Comparison of ENCODE assay signal across 30 cellular contexts in genomic region chr15:67981118-67981685, GRCh38.
"Had no signal": no experiment of that assay in that cellular context is flagged by ENCODE, and none has a peak within 500 bp of the region (broad histone marks: within the 10 kb centered on the region; RNA-seq: fewer than 3 reads in every experiment).

No MANE protein-coding gene starts in this region.

- ATAC-seq: left colon, sciatic nerve had no signal

- H3K27ac Mint-ChIP-seq: activated naive CD4-positive, alpha-beta T cell treated with anti-CD3 and anti-CD28 coated beads for 36 hours; activated naive CD8-positive, alpha-beta T cell treated with anti-CD3 and anti-CD28 coated beads, Interleukin-2, amount 10 ng/mL, durations not matched to agents 7 days and 5 days; activated T-helper 1 cell treated with anti-CD3 and anti-CD28 coated beads, Interleukin-12 subunit alpha, Interleukin-12 subunit beta, Interleukin-2, Interleukin-4 antibody, amounts not matched to agents 30 ng/mL and 10 ng/mL and 1 ng/mL, durations not matched to agents 14 hours and 24 hours and 36 hours; brain; mesothelial cell of epicardium; nephron progenitor cell; progenitor cell of endocrine pancreas; stimulated activated naive CD8-positive, alpha-beta T cell treated with anti-CD3 and anti-CD28 coated beads, Interleukin-15, Interleukin-2, amounts not matched to agents 100 ng/mL and 50 ng/mL, for 24 hours; type B pancreatic cell had no signal

- FAIRE-seq: frontal cortex, kidney had no signal

- H3K9me3 Mint-ChIP-seq: activated naive CD8-positive, alpha-beta T cell treated with anti-CD3 and anti-CD28 coated beads, Interleukin-2, amount 10 ng/mL, durations not matched to agents 7 days and 5 days; activated T-helper 1 cell treated with anti-CD3 and anti-CD28 coated beads, Interleukin-12 subunit alpha, Interleukin-12 subunit beta, Interleukin-2, Interleukin-4 antibody, amounts not matched to agents 30 ng/mL and 10 ng/mL and 1 ng/mL, durations not matched to agents 14 hours and 24 hours and 36 hours; stimulated activated naive CD8-positive, alpha-beta T cell treated with anti-CD3 and anti-CD28 coated beads, Interleukin-15, Interleukin-2, amounts not matched to agents 100 ng/mL and 50 ng/mL, for 24 hours had no signal

- H3K27me3 ChIP-seq: ascending aorta, cardiac muscle cell, colonic mucosa, ovary, uterus had no signal

- H3K27ac ChIP-seq: ascending aorta, cardiac muscle cell, colonic mucosa, ovary, skin epidermis, uterus had no signal

- H3K36me3 ChIP-seq: ascending aorta, cardiac muscle cell, colonic mucosa, ovary, uterus had no signal

- H3K4me1 ChIP-seq: ascending aorta, colonic mucosa, uterus had no signal

- H3K4me1 Mint-ChIP-seq: activated naive CD8-positive, alpha-beta T cell treated with anti-CD3 and anti-CD28 coated beads, Interleukin-2, amount 10 ng/mL, durations not matched to agents 7 days and 5 days; brain; mesothelial cell of epicardium; naive B cell; nephron progenitor cell had no signal

- H3K4me3 Mint-ChIP-seq: activated naive CD4-positive, alpha-beta T cell treated with anti-CD3 and anti-CD28 coated beads for 36 hours; activated naive CD8-positive, alpha-beta T cell treated with anti-CD3 and anti-CD28 coated beads, Interleukin-2, amount 10 ng/mL, durations not matched to agents 7 days and 5 days; activated T-helper 1 cell treated with anti-CD3 and anti-CD28 coated beads, Interleukin-12 subunit alpha, Interleukin-12 subunit beta, Interleukin-2, Interleukin-4 antibody, amounts not matched to agents 30 ng/mL and 10 ng/mL and 1 ng/mL, durations not matched to agents 14 hours and 24 hours and 36 hours; brain; mesothelial cell of epicardium; nephron progenitor cell; stimulated activated naive CD8-positive, alpha-beta T cell treated with anti-CD3 and anti-CD28 coated beads, Interleukin-15, Interleukin-2, amounts not matched to agents 100 ng/mL and 50 ng/mL, for 24 hours; type B pancreatic cell had no signal

- H3K36me3 Mint-ChIP-seq: activated naive CD8-positive, alpha-beta T cell treated with anti-CD3 and anti-CD28 coated beads, Interleukin-2, amount 10 ng/mL, durations not matched to agents 7 days and 5 days; type B pancreatic cell had no signal

- H3K27me3 Mint-ChIP-seq: progenitor cell of endocrine pancreas; stimulated activated naive CD8-positive, alpha-beta T cell treated with anti-CD3 and anti-CD28 coated beads, Interleukin-15, Interleukin-2, amounts not matched to agents 100 ng/mL and 50 ng/mL, for 24 hours; type B pancreatic cell had no signal

- DNase-seq: activated CD4-positive, alpha-beta T cell treated with anti-CD3 and anti-CD28 coated beads for 4 hours; activated CD4-positive, alpha-beta T cell treated with anti-CD3 and anti-CD28 coated beads, Interleukin-2, amount 50 U/mL, for 48 hours; activated CD8-positive, alpha-beta memory T cell treated with anti-CD3 and anti-CD28 coated beads for 24 hours; activated effector memory CD4-positive, alpha-beta T cell treated with anti-CD3 and anti-CD28 coated beads, Interleukin-2, amount 50 U/mL, for 16 hours; activated naive CD4-positive, alpha-beta T cell treated with anti-CD3 and anti-CD28 coated beads for 36 hours; activated naive CD8-positive, alpha-beta T cell treated with anti-CD3 and anti-CD28 coated beads, Interleukin-2, amount 10 ng/mL, durations not matched to agents 7 days and 5 days; cerebellar nuclear complex; colonic mucosa; effector CD8-positive, alpha-beta T cell; kidney; left colon; mammary epithelial cell; naive B cell; nephron progenitor cell; ovary; stimulated activated CD4-positive, alpha-beta T cell treated with anti-CD3 and anti-CD28 coated beads, Interleukin-12 subunit alpha, Interleukin-12 subunit beta, amount 100 ng/mL, for 4 hours; stimulated activated CD4-positive, alpha-beta T cell treated with anti-CD3 and anti-CD28 coated beads, Interleukin-4, amount 100 ng/mL, for 1 hour; substantia nigra; uterus had no signal

- H3K9me3 ChIP-seq: ascending aorta, colonic mucosa, ovary, uterus had no signal

- H3K4me3 ChIP-seq: ascending aorta, cardiac muscle cell, colonic mucosa, ovary, skin epidermis, uterus had no signal
